ENCODE assay signal across 14 cellular contexts in the genomic region with DNA sequence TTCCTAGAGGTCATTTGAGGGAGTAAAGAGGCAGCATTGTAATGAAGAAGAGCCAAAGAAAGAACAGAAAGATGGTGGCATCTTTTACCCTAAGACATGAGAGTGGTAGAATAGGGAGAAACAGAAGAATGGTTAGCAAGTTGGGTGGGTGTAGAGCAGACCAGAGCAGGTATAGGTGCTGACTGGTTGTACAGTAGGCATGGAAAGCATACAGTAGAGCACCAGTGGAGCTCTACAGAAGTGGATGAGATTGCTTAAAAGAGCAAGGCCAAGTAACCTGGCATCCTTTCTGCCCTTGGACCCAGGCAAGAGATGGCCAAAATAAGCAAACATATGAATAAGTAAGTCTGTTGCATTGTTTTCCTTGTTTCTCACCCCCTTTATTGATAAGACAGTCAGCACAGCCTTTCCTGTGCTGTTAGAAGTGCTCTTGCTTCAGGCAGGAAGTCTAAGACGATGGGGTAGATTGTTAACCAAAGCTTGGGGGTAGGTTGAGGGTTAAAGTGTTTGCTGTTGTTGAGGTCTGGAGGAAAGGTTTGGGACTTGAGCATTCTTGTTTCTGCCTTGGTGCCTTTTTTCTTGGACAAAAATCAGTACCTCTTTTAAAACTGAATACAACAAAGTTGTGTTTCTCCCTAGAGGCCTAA.
"Had no signal": no experiment of that assay in that cellular context is flagged by ENCODE, and none has a peak within 500 bp of the region (broad histone marks: within the 10 kb centered on the region; RNA-seq: fewer than 3 reads in every experiment).

No MANE protein-coding gene starts in this region.

- ATAC-seq: activated T-cell treated with anti-CD3 and anti-CD28 coated beads, Interleukin-2, amount 50 U/mL, for 72 hours; left lung; pancreas had no signal

- H3K4me1 ChIP-seq: adrenal gland, left lung, pancreas had no signal

- H3K27me3 ChIP-seq: adrenal gland, left lung, pancreas had no signal

- H3K27ac ChIP-seq: adrenal gland, left lung, pancreas, thoracic aorta had no signal

- H3K4me3 ChIP-seq: adrenal gland, left lung, pancreas, thoracic aorta had no signal

- DNase-seq: activated CD4-positive, alpha-beta T cell treated with anti-CD3 and anti-CD28 coated beads, Interleukin-2, amount 50 U/mL, for 4 hours; activated naive CD4-positive, alpha-beta T cell; activated T-cell treated with anti-CD3 and anti-CD28 coated beads, Interleukin-2, amount 50 U/mL, for 72 hours; adrenal gland; islet precursor cell; left lung; pancreas; stimulated activated CD4-positive, alpha-beta T cell treated with anti-CD3 and anti-CD28 coated beads, Interleukin-15, amount 100 ng/mL, for 24 hours; stimulated activated CD4-positive, alpha-beta T cell treated with anti-CD3 and anti-CD28 coated beads, Interleukin-4, amount 100 ng/mL, for 24 hours; T-cell had no signal

- H3K36me3 ChIP-seq: adrenal gland, pancreas, thoracic aorta had no signal

- H3K9me3 ChIP-seq: adrenal gland, pancreas had no signal

- H3K27me3 Mint-ChIP-seq: central memory CD8-positive, alpha-beta T cell; memory B cell; stimulated activated naive CD8-positive, alpha-beta T cell treated with anti-CD3 and anti-CD28 coated beads, Interleukin-15, Interleukin-2, amounts not matched to agents 100 ng/mL and 50 ng/mL, for 24 hours; T-cell had no signal

- H3K27ac Mint-ChIP-seq: activated T-cell treated with anti-CD3 and anti-CD28 coated beads, Interleukin-2, amount 50 U/mL, for 72 hours; memory B cell; stimulated activated naive CD8-positive, alpha-beta T cell treated with anti-CD3 and anti-CD28 coated beads, Interleukin-15, Interleukin-2, amounts not matched to agents 100 ng/mL and 50 ng/mL, for 24 hours; T-cell had no signal

- H3K4me3 Mint-ChIP-seq: activated T-cell treated with anti-CD3 and anti-CD28 coated beads, Interleukin-2, amount 50 U/mL, for 72 hours; central memory CD8-positive, alpha-beta T cell; memory B cell; stimulated activated naive CD8-positive, alpha-beta T cell treated with anti-CD3 and anti-CD28 coated beads, Interleukin-15, Interleukin-2, amounts not matched to agents 100 ng/mL and 50 ng/mL, for 24 hours; T-cell had no signal
